Comparison of ENCODE assay signal across 4 cellular contexts in genomic region chr5:120953445-120953844, GRCh38.
DNase-seq lines count a peak whose midpoint lies in the region; ATAC-seq, FAIRE-seq and TF ChIP-seq lines count a peak whose summit lies in the region.
"Not testable (repeated sequence)": the region's sequence is repeated elsewhere in the genome, so short reads cannot be mapped to it uniquely, and the experiment has no call there.

No MANE protein-coding gene starts in this region.

- POLR2A ChIA-PET in A549 (lab: Yijun Ruan, JAX); HEK293 (lab: Yijun Ruan, JAX); K562 (lab: Yijun Ruan, JAX): not testable (repeated sequence)

- H3K4ac ChIP-seq in mesendoderm (ENCODE audit: low read depth, low read length) = not testable (repeated sequence)

- H3K79me1 ChIP-seq in mesendoderm (ENCODE audit: low read length) = not testable (repeated sequence)

- not testable (repeated sequence) for TF ChIP-seq POLR2A in A549 (IDR thresholded peaks at IDR 0.05; ENCODE audit: low read length); K562 (conservative IDR thresholded peaks at IDR 0.05)

- not testable (repeated sequence) for H3K4me1 ChIP-seq in A549; HEK293 (ENCODE audit: control insufficient read depth, insufficient read depth, low read length); K562 (replicated peaks in 1 of 2; ENCODE audit: control insufficient read depth in 2 of 2, insufficient read depth in 2 of 2, low read length in 2 of 2); mesendoderm (ENCODE audit: control insufficient read depth, low read depth, low read length)

- not testable (repeated sequence) for H3K9ac ChIP-seq in K562 (ENCODE audit: insufficient read depth in 1 of 2, low read depth in 2 of 2, low read length in 2 of 2); mesendoderm (ENCODE audit: low read length)

- not testable (repeated sequence) for ATAC-seq in A549, K562

- not testable (repeated sequence) for FAIRE-seq in A549 (lab: Jason Lieb, UNC); K562 (lab: Jason Lieb, UNC)

- not testable (repeated sequence) for H3K4me3 ChIP-seq in A549; HEK293 (ENCODE audit: low read depth, low read length); K562; mesendoderm (ENCODE audit: low read length)

- not testable (repeated sequence) for H3K79me2 ChIP-seq in K562 (ENCODE audit: control insufficient read depth, insufficient read depth, low read length); mesendoderm (ENCODE audit: control insufficient read depth, insufficient read depth, low read length)

- not testable (repeated sequence) for H4K20me1 ChIP-seq in K562 (replicated peaks; ENCODE audit: control insufficient read depth, insufficient read depth, low read length)

- not testable (repeated sequence) for TF ChIP-seq EP300 in A549 (IDR thresholded peaks at IDR 0.05); K562 (IDR thresholded peaks at IDR 0.05; ENCODE audit: low read length)

- H4K8ac ChIP-seq in mesendoderm (ENCODE audit: low read depth, low read length) = not testable (repeated sequence)

- not testable (repeated sequence) for H2BK5ac ChIP-seq in mesendoderm (ENCODE audit: low read length)

- DNase-seq in A549 (ENCODE audit: low read depth in 1 of 2, low spot score in 1 of 2); K562 (ENCODE audit: extremely low read depth in 1 of 4, low spot score in 3 of 4): not testable (repeated sequence)
- DNase-seq in mesendoderm = peak; percentile 13

- not testable (repeated sequence) for H3K9me1 ChIP-seq in K562 (ENCODE audit: control insufficient read depth, insufficient read depth, low read length)

- not testable (repeated sequence) for H3K36me3 ChIP-seq in HEK293 (ENCODE audit: control insufficient read depth in 2 of 2, insufficient read depth in 1 of 2, low read length in 2 of 2); K562 (ENCODE audit: control insufficient read depth, insufficient read depth, low read length); mesendoderm (ENCODE audit: control insufficient read depth, insufficient read depth, low read length)

- H3K56ac ChIP-seq in mesendoderm (ENCODE audit: low read length) = not testable (repeated sequence)

- not testable (repeated sequence) for TF ChIP-seq CTCF in A549 (IDR thresholded peaks at IDR 0.05); HEK293 (tag by site-specific recombination; IDR thresholded peaks at IDR 0.05); K562 (IDR thresholded peaks at IDR 0.05 in 2 of 3, conservative IDR thresholded peaks at IDR 0.05 in 1 of 3; ENCODE audit: insufficient read depth in 2 of 3, low read depth in 1 of 3, low read length in 3 of 3)

- TF ChIP-seq RAD21 in A549 (conservative IDR thresholded peaks at IDR 0.05 in 1 of 2, IDR thresholded peaks at IDR 0.05 in 1 of 2); K562 (CRISPR knock-in tag; conservative IDR thresholded peaks at IDR 0.05 in 1 of 2, IDR thresholded peaks at IDR 0.05 in 1 of 2): not testable (repeated sequence)

- in situ Hi-C loops in K562 (cut with MboI) = not testable (repeated sequence)

- not testable (repeated sequence) for H2BK15ac ChIP-seq in mesendoderm (replicated peaks; ENCODE audit: low read depth)

- not testable (repeated sequence) for H4K5ac ChIP-seq in mesendoderm (ENCODE audit: low read length)

- H3K23ac ChIP-seq in mesendoderm (ENCODE audit: low read length) = not testable (repeated sequence)

- H3K18ac ChIP-seq in mesendoderm (ENCODE audit: low read length) = not testable (repeated sequence)

- H2AFZ ChIP-seq in K562 (ENCODE audit: low read depth, low read length) = not testable (repeated sequence)

- WGBS in A549 (ENCODE audit: missing lambda C conversion rate) = 12% methylated on average over 2 of the region's 2 CpGs
- WGBS in K562 (ENCODE audit: insufficient coverage, low coverage, missing lambda C conversion rate) = 3% methylated on average over 2 of the region's 2 CpGs
- WGBS in mesendoderm (ENCODE audit: extremely low coverage, insufficient coverage, low lambda C conversion rate) = no CpG with 5 or more reads among the region's 2 CpGs

- H3K9me3 ChIP-seq in A549; HEK293 (ENCODE audit: control insufficient read depth, insufficient read depth, low read depth, low read length); K562 (replicated peaks; ENCODE audit: control insufficient read depth, insufficient read depth, low read depth, low read length): not testable (repeated sequence)

- not testable (repeated sequence) for H3K27ac ChIP-seq in A549; HEK293 (ENCODE audit: extremely low read depth, low read depth, low read length); K562 (ENCODE audit: extremely low read depth, low read depth, low read length); mesendoderm (ENCODE audit: low read depth, low read length)

- not testable (repeated sequence) for BruUV-seq in K562 (replicated peaks; lab: Mats Ljungman, UMichigan)

- not testable (repeated sequence) for H3K4me2 ChIP-seq in A549; K562 (ENCODE audit: insufficient read depth, low read length); mesendoderm (ENCODE audit: low read length)

- intact Hi-C loops in K562 (cut with micrococcal nuclease) = not testable (repeated sequence)

- CTCF ChIA-PET in A549 (lab: Yijun Ruan, JAX); HEK293 (lab: Yijun Ruan, JAX); K562 (lab: Yijun Ruan, JAX; ENCODE audit: low intra/inter-chr PET ratio): not testable (repeated sequence)

- not testable (repeated sequence) for H3K27me3 ChIP-seq in K562 (ENCODE audit: control insufficient read depth in 2 of 2, insufficient read depth in 2 of 2, low read length in 2 of 2); mesendoderm (ENCODE audit: insufficient read depth, low read length, poor library complexity)

- not testable (repeated sequence) for H2BK120ac ChIP-seq in mesendoderm (ENCODE audit: low read depth, low read length)

- H2AK5ac ChIP-seq in mesendoderm (ENCODE audit: low read length) = not testable (repeated sequence)

TF ChIP-seq in A549, 52 proteins besides CTCF, POLR2A, EP300 and RAD21:
- peak; percentile 59 for TF ChIP-seq ZFP36 (IDR thresholded peaks at IDR 0.05; ENCODE audit: borderline replicate concordance, partially characterized antibody)
TF ChIP-seq in A549: peak in this region for 1; not testable (repeated sequence) for 51.

TF ChIP-seq in HEK293, 187 proteins besides CTCF, POLR2A, EP300 and RAD21:
- peak; percentile 81 for TF ChIP-seq ZNF585B (tag by site-specific recombination; IDR thresholded peaks at IDR 0.05)

TF ChIP-seq in K562, 482 proteins besides CTCF, POLR2A, EP300 and RAD21:
- TF ChIP-seq ZFP36 (IDR thresholded peaks at IDR 0.05; ENCODE audit: low read depth, low read length, partially characterized antibody) = peak; percentile 34
